8 cellular contexts compared by ENCODE assay signal in the genomic region with DNA sequence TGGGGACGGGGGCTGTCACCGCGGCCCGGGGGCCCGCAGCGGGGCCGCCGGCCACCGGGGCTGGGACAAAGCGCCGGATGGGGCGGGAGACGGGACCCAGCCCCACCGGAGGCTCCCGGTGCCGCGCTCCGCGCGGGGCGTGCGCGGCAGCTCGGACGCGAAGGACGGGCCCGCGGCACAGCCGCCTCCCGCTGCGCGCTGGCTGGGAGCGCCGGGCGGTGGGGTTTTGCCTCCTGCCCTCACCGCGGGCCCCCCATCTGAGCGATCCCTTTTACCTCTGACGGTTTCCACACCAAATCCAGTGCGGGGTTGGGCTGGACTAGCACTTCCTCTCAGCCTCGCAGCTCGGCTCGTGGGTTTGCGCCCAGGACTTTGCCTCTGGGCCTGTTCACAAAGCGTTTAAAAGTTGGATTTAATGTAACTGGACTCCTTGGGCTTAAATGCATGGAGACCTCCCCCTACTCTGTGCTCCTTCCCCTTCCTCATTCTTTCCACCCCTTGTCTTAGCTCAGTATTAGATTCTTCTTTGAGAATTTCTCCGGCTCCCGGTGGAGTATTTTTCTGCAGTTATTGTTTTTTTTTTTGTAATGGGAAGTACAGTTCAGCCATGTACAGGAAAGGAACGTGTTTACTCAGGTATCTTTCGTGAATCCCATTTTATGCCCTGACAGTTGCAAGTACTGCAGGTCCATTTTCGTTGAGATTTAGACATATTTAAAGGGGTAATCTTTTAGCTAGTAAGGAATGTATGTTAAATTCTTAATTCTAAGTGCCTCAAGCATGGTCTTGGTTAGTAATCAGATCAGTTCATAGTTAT. TPM values are rescaled to one million over a fixed set of nuclear protein-coding genes. Genes with fewer than 3 reads are reported as not detected.
A peak's percentile ranks its signal among the peaks of the same experiment; 100 is the strongest.
DNase-seq lines count a peak whose midpoint lies in the region; ATAC-seq and TF ChIP-seq lines count a peak whose summit lies in the region.

No MANE protein-coding gene starts in this region.

- in situ Hi-C loops in astrocyte of the cerebellum (cut with HindIII; ENCODE audit: low sequenced_read_pairs) (no loop called here), GM13976 (cut with MboI; ENCODE audit: low sequenced_read_pairs, unreplicated experiment) (no loop called here)

- H3K27me3 ChIP-seq in HUES64 (ENCODE audit: insufficient read depth, low read length), result peaks cover 12% of the 10 kb centered on the region; the same call in 1 of the 2 replicates
- H3K27me3 ChIP-seq in SJSA1 (replicated peaks), result no peaks in the 10 kb centered on the region

- DNase-seq in SJSA1 (ENCODE audit: low read depth in 1 of 2, low spot score in 2 of 2) (peak; percentile 55 to 69), astrocyte of the cerebellum (ENCODE audit: low read depth) (peak; percentile 29), hepatic stellate cell (ENCODE audit: low spot score) (peak; percentile 54), putamen (ENCODE audit: low spot score) (peak; percentile 51), GM13976 (ENCODE audit: low spot score) (no peak)

- 2% methylated on average over 51 of the region's 51 CpGs for whole genome bisulfite sequencing in HUES64

- H3K4me1 ChIP-seq in ES-I3 (ENCODE audit: insufficient read depth, low read length), result no peaks in the 10 kb centered on the region; the same call in 1 of the 2 replicates
- H3K4me1 ChIP-seq in HUES64 (ENCODE audit: insufficient read depth, low read length), result peaks cover 21% of the 10 kb centered on the region
- H3K4me1 ChIP-seq in SJSA1 (replicated peaks), result peaks cover 23% of the 10 kb centered on the region

- H3K9ac ChIP-seq in ES-I3 (ENCODE audit: low read depth, low read length) (peak overlapping the region; percentile 97), HUES64 (ENCODE audit: low read depth, low read length) (peak overlapping the region; percentile 78)

- TF ChIP-seq CTCF in astrocyte of the cerebellum (IDR thresholded peaks at IDR 0.05; ENCODE audit: low read depth, low read length, missing control alignments), result no peak
- TF ChIP-seq CTCF in GM13976 (IDR thresholded peaks at IDR 0.05; ENCODE audit: borderline replicate concordance, control extremely low read depth, extremely low read depth, insufficient read depth, missing control alignments), result no peak

- ATAC-seq in GM21529 (IDR thresholded peaks at IDR 0.05; ENCODE audit: unreplicated experiment), result peak; percentile 38

- H3K36me3 ChIP-seq in ES-I3 (ENCODE audit: insufficient read depth, low read length), result no peaks in the 10 kb centered on the region
- no peaks in the 10 kb centered on the region for H3K36me3 ChIP-seq in HUES64 (ENCODE audit: insufficient read depth, low read length)
- H3K36me3 ChIP-seq in SJSA1, result peaks cover 6% of the 10 kb centered on the region

- H3K27ac ChIP-seq in HUES64 (ENCODE audit: low read depth, low read length), result peak overlapping the region; percentile 78; the same call in 1 of the 2 replicates
- H3K27ac ChIP-seq in SJSA1, result peak overlapping the region; percentile 78

- peak overlapping the region; percentile 74 for H3K4me3 ChIP-seq in HUES64 (ENCODE audit: low read length)
- peak overlapping the region; percentile 97 for H3K4me3 ChIP-seq in SJSA1
- H3K4me3 ChIP-seq in astrocyte of the cerebellum (ENCODE audit: low read depth, low read length), result peak overlapping the region; percentile 63

- H3K9me3 ChIP-seq in ES-I3 (ENCODE audit: control insufficient read depth, insufficient read depth, low read length) (no peaks in the 10 kb centered on the region), HUES64 (ENCODE audit: insufficient read depth, low read depth, low read length) (no peaks in the 10 kb centered on the region), SJSA1 (replicated peaks) (peaks cover 4% of the 10 kb centered on the region; the same call in 1 of the 2 replicates)

RNA-seq across cellular contexts. Expression of a gene that starts 0.7 kb away (rescaled TPM):
- 5.5 TPM for polyA plus RNA-seq in HUES64 (2013, experiment 1 of 2)
- 6.8 TPM for polyA plus RNA-seq in HUES64 (2013, experiment 2 of 2)
- total RNA-seq in SJSA1 (2014; rRNA removed; shearing (Covaris generic)), result 3.7 and 8.9 TPM in 2 replicates
